ENCODE assay signal across 1 cellular context in the genomic region with DNA sequence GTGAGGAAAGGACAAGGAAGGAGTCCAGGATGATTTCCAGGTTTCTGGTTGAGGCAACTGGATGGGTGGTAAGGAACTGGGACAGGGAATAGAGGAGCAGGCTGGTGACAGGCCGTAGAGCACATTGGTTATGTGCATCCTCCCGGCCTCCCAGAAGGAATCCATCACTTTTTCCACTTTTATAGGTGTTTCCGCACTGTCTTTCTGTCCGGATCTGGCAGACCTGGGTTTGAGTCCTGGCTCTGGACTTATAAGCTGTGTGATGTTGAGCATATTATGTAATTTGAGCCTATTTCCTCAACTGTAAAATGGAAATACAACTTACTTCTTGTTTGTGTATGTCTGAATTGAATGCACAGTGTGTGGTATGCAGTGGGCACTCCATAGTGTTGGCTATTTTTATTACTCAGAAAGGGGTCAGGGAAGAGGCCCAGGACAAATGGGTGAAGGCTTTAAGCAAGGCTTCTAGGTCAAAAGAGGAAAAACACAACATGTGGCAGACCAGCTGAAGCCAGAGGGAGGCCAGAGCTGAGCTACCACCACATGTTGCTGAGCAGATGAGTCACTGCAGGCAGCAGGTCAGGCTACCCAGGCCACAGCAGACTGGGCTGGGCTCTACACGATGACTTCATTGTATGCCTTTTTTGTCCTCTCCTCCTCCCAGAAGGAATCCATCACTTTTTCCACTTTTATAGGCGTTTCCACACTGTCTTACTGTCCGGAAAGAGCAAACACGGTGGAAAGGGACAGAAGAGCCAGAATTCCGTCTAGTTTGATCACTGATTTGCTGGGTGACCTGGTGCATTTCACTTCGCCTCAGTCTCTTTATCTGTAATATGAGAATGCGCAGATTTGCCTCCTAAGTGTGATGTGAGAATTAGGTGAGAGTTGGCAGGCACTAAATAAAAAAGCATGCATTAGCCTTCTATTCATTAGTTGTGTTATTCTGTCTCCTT.
TF ChIP-seq lines count a peak whose summit lies in the region.

No MANE protein-coding gene starts in this region.

TF ChIP-seq in HepG2, 621 proteins besides CTCF, POLR2A, EP300 and RAD21 (continued from another document and continues in another):
- TF ChIP-seq, protein P1, sequence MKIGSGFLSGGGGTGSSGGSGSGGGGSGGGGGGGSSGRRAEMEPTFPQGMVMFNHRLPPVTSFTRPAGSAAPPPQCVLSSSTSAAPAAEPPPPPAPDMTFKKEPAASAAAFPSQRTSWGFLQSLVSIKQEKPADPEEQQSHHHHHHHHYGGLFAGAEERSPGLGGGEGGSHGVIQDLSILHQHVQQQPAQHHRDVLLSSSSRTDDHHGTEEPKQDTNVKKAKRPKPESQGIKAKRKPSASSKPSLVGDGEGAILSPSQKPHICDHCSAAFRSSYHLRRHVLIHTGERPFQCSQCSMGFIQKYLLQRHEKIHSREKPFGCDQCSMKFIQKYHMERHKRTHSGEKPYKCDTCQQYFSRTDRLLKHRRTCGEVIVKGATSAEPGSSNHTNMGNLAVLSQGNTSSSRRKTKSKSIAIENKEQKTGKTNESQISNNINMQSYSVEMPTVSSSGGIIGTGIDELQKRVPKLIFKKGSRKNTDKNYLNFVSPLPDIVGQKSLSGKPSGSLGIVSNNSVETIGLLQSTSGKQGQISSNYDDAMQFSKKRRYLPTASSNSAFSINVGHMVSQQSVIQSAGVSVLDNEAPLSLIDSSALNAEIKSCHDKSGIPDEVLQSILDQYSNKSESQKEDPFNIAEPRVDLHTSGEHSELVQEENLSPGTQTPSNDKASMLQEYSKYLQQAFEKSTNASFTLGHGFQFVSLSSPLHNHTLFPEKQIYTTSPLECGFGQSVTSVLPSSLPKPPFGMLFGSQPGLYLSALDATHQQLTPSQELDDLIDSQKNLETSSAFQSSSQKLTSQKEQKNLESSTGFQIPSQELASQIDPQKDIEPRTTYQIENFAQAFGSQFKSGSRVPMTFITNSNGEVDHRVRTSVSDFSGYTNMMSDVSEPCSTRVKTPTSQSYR (CRISPR knock-in tag; IDR thresholded peaks at IDR 0.05; ENCODE audit: borderline replicate concordance), result no peak
- TF ChIP-seq ZBTB7B (CRISPR knock-in tag; IDR thresholded peaks at IDR 0.05), result no peak
- TF ChIP-seq BRCA1 (CRISPR knock-in tag; IDR thresholded peaks at IDR 0.05), result no peak
- no peak for TF ChIP-seq ZFP90 (CRISPR knock-in tag; IDR thresholded peaks at IDR 0.05; ENCODE audit: borderline replicate concordance)
- TF ChIP-seq IRX3 (CRISPR knock-in tag; IDR thresholded peaks at IDR 0.05; ENCODE audit: borderline replicate concordance, low read depth), result no peak
- TF ChIP-seq JDP2 (CRISPR knock-in tag; IDR thresholded peaks at IDR 0.05; ENCODE audit: borderline replicate concordance), result no peak
- no peak for TF ChIP-seq KAT2B (IDR thresholded peaks at IDR 0.05; ENCODE audit: borderline replicate concordance, low read depth, low read length)
- TF ChIP-seq MZF1 (CRISPR knock-in tag; IDR thresholded peaks at IDR 0.05; ENCODE audit: borderline replicate concordance), result no peak
- TF ChIP-seq, protein P2, sequence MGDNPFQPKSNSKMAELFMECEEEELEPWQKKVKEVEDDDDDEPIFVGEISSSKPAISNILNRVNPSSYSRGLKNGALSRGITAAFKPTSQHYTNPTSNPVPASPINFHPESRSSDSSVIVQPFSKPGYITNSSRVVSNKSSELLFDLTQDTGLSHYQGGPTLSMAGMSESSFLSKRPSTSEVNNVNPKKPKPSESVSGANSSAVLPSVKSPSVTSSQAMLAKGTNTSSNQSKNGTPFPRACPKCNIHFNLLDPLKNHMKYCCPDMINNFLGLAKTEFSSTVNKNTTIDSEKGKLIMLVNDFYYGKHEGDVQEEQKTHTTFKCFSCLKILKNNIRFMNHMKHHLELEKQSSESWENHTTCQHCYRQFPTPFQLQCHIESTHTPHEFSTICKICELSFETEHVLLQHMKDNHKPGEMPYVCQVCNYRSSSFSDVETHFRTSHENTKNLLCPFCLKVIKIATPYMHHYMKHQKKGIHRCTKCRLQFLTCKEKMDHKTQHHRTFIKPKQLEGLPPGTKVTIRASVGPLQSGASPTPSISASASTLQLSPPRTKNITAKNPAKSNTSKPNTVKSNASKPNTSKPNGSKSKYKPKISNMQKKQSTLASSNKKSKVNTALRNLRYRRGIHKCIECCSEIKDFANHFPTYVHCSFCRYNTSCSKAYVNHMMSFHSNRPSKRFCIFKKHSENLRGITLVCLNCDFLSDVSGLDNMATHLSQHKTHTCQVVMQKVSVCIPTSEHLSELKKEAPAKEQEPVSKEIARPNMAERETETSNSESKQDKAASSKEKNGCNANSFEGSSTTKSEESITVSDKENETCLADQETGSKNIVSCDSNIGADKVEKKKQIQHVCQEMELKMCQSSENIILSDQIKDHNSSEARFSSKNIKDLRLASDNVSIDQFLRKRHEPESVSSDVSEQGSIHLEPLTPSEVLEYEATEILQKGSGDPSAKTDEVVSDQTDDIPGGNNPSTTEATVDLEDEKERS (CRISPR knock-in tag; IDR thresholded peaks at IDR 0.05), result no peak
- TF ChIP-seq SAP130 (CRISPR knock-in tag; IDR thresholded peaks at IDR 0.05; ENCODE audit: low read depth), result peak; percentile 72
- TF ChIP-seq, protein P3, sequence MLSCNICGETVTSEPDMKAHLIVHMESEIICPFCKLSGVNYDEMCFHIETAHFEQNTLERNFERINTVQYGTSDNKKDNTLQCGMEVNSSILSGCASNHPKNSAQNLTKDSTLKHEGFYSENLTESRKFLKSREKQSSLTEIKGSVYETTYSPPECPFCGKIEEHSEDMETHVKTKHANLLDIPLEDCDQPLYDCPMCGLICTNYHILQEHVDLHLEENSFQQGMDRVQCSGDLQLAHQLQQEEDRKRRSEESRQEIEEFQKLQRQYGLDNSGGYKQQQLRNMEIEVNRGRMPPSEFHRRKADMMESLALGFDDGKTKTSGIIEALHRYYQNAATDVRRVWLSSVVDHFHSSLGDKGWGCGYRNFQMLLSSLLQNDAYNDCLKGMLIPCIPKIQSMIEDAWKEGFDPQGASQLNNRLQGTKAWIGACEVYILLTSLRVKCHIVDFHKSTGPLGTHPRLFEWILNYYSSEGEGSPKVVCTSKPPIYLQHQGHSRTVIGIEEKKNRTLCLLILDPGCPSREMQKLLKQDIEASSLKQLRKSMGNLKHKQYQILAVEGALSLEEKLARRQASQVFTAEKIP (CRISPR knock-in tag; IDR thresholded peaks at IDR 0.05; ENCODE audit: borderline replicate concordance), result no peak
- no peak for TF ChIP-seq ZNF549 (CRISPR knock-in tag; IDR thresholded peaks at IDR 0.05)
- TF ChIP-seq FOSL2 (CRISPR knock-in tag; IDR thresholded peaks at IDR 0.05), result peak; percentile 96
- no peak for TF ChIP-seq ZNF333 (CRISPR knock-in tag; IDR thresholded peaks at IDR 0.05; ENCODE audit: borderline replicate concordance)
- TF ChIP-seq, protein P4, sequence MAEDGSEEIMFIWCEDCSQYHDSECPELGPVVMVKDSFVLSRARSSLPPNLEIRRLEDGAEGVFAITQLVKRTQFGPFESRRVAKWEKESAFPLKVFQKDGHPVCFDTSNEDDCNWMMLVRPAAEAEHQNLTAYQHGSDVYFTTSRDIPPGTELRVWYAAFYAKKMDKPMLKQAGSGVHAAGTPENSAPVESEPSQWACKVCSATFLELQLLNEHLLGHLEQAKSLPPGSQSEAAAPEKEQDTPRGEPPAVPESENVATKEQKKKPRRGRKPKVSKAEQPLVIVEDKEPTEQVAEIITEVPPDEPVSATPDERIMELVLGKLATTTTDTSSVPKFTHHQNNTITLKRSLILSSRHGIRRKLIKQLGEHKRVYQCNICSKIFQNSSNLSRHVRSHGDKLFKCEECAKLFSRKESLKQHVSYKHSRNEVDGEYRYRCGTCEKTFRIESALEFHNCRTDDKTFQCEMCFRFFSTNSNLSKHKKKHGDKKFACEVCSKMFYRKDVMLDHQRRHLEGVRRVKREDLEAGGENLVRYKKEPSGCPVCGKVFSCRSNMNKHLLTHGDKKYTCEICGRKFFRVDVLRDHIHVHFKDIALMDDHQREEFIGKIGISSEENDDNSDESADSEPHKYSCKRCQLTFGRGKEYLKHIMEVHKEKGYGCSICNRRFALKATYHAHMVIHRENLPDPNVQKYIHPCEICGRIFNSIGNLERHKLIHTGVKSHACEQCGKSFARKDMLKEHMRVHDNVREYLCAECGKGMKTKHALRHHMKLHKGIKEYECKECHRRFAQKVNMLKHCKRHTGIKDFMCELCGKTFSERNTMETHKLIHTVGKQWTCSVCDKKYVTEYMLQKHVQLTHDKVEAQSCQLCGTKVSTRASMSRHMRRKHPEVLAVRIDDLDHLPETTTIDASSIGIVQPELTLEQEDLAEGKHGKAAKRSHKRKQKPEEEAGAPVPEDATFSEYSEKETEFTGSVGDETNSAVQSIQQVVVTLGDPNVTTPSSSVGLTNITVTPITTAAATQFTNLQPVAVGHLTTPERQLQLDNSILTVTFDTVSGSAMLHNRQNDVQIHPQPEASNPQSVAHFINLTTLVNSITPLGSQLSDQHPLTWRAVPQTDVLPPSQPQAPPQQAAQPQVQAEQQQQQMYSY (CRISPR knock-in tag; IDR thresholded peaks at IDR 0.05), result no peak
- TF ChIP-seq, protein P5, sequence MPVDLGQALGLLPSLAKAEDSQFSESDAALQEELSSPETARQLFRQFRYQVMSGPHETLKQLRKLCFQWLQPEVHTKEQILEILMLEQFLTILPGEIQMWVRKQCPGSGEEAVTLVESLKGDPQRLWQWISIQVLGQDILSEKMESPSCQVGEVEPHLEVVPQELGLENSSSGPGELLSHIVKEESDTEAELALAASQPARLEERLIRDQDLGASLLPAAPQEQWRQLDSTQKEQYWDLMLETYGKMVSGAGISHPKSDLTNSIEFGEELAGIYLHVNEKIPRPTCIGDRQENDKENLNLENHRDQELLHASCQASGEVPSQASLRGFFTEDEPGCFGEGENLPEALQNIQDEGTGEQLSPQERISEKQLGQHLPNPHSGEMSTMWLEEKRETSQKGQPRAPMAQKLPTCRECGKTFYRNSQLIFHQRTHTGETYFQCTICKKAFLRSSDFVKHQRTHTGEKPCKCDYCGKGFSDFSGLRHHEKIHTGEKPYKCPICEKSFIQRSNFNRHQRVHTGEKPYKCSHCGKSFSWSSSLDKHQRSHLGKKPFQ (CRISPR knock-in tag; IDR thresholded peaks at IDR 0.05; ENCODE audit: insufficient replicate concordance), result no peak
- TF ChIP-seq CHCHD3 (CRISPR knock-in tag; IDR thresholded peaks at IDR 0.05), result no peak
- TF ChIP-seq, protein P6, sequence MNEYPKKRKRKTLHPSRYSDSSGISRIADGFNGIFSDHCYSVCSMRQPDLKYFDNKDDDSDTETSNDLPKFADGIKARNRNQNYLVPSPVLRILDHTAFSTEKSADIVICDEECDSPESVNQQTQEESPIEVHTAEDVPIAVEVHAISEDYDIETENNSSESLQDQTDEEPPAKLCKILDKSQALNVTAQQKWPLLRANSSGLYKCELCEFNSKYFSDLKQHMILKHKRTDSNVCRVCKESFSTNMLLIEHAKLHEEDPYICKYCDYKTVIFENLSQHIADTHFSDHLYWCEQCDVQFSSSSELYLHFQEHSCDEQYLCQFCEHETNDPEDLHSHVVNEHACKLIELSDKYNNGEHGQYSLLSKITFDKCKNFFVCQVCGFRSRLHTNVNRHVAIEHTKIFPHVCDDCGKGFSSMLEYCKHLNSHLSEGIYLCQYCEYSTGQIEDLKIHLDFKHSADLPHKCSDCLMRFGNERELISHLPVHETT (CRISPR knock-in tag; conservative IDR thresholded peaks at IDR 0.05), result no peak
- peak; percentile 70; the same call in 1 of the 2 replicates for TF ChIP-seq ZNF547 (CRISPR knock-in tag; IDR thresholded peaks at IDR 0.05)
- TF ChIP-seq, protein P7, sequence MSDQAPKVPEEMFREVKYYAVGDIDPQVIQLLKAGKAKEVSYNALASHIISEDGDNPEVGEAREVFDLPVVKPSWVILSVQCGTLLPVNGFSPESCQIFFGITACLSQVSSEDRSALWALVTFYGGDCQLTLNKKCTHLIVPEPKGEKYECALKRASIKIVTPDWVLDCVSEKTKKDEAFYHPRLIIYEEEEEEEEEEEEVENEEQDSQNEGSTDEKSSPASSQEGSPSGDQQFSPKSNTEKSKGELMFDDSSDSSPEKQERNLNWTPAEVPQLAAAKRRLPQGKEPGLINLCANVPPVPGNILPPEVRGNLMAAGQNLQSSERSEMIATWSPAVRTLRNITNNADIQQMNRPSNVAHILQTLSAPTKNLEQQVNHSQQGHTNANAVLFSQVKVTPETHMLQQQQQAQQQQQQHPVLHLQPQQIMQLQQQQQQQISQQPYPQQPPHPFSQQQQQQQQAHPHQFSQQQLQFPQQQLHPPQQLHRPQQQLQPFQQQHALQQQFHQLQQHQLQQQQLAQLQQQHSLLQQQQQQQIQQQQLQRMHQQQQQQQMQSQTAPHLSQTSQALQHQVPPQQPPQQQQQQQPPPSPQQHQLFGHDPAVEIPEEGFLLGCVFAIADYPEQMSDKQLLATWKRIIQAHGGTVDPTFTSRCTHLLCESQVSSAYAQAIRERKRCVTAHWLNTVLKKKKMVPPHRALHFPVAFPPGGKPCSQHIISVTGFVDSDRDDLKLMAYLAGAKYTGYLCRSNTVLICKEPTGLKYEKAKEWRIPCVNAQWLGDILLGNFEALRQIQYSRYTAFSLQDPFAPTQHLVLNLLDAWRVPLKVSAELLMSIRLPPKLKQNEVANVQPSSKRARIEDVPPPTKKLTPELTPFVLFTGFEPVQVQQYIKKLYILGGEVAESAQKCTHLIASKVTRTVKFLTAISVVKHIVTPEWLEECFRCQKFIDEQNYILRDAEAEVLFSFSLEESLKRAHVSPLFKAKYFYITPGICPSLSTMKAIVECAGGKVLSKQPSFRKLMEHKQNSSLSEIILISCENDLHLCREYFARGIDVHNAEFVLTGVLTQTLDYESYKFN (CRISPR knock-in tag; conservative IDR thresholded peaks at IDR 0.05), result no peak
- no peak for TF ChIP-seq SATB2 (CRISPR knock-in tag; IDR thresholded peaks at IDR 0.05)
- TF ChIP-seq HNRNPLL (IDR thresholded peaks at IDR 0.05; ENCODE audit: low read depth, low read length, poor library complexity, severe bottlenecking), result no peak
- TF ChIP-seq AKAP8 (CRISPR knock-in tag; IDR thresholded peaks at IDR 0.05), result no peak
- TF ChIP-seq HOXA3 (CRISPR knock-in tag; IDR thresholded peaks at IDR 0.05), result peak; percentile 17; the same call in 1 of the 2 replicates
- TF ChIP-seq ZNF557 (CRISPR knock-in tag; IDR thresholded peaks at IDR 0.05), result no peak
- no peak for TF ChIP-seq ZNF550 (CRISPR knock-in tag; IDR thresholded peaks at IDR 0.05; ENCODE audit: borderline replicate concordance)
- peak; percentile 52; the same call in 1 of the 2 replicates for TF ChIP-seq RXRA (CRISPR knock-in tag; IDR thresholded peaks at IDR 0.05)
- 0 out of 2 replicates have a peak, but pooled peaks have one; percentile 24 for TF ChIP-seq ZIK1 (CRISPR knock-in tag; IDR thresholded peaks at IDR 0.05; ENCODE audit: borderline replicate concordance, low read depth)
- no peak for TF ChIP-seq JARID2 (CRISPR knock-in tag; IDR thresholded peaks at IDR 0.05; ENCODE audit: insufficient replicate concordance)
- TF ChIP-seq, protein P8, sequence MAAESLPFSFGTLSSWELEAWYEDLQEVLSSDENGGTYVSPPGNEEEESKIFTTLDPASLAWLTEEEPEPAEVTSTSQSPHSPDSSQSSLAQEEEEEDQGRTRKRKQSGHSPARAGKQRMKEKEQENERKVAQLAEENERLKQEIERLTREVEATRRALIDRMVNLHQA (CRISPR knock-in tag; IDR thresholded peaks at IDR 0.05), result no peak
- TF ChIP-seq, protein P9, sequence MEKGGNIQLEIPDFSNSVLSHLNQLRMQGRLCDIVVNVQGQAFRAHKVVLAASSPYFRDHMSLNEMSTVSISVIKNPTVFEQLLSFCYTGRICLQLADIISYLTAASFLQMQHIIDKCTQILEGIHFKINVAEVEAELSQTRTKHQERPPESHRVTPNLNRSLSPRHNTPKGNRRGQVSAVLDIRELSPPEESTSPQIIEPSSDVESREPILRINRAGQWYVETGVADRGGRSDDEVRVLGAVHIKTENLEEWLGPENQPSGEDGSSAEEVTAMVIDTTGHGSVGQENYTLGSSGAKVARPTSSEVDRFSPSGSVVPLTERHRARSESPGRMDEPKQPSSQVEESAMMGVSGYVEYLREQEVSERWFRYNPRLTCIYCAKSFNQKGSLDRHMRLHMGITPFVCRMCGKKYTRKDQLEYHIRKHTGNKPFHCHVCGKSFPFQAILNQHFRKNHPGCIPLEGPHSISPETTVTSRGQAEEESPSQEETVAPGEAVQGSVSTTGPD (CRISPR knock-in tag; IDR thresholded peaks at IDR 0.05), result no peak
- no peak for TF ChIP-seq MAF1 (CRISPR knock-in tag; IDR thresholded peaks at IDR 0.05; ENCODE audit: borderline replicate concordance)
